2 cellular contexts compared by ENCODE assay signal in the genomic region with DNA sequence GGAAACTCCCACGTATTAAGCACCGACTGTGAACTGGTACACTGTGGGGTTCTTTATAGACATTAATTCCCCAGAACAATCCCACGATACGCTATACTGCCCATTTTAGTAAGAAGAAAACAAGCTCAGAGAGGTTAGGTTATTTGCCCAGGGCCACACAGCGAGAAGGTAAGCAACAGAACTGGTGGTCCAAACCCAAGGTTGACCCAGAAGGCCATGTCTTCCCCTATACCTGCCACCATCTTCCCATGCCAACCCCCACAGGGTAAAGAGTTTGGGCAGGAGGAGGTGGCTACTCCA.
TF ChIP-seq lines count a peak whose summit lies in the region.

No MANE protein-coding gene starts in this region.

TF ChIP-seq in HepG2, 621 proteins besides CTCF, POLR2A, EP300 and RAD21 (continued from another document):
- no peak for TF ChIP-seq ZUFSP (CRISPR knock-in tag; IDR thresholded peaks at IDR 0.05; ENCODE audit: borderline replicate concordance)
- no peak for TF ChIP-seq PHF20 (CRISPR knock-in tag; IDR thresholded peaks at IDR 0.05)
- no peak for TF ChIP-seq ZBTB25 (CRISPR knock-in tag; IDR thresholded peaks at IDR 0.05)
TF ChIP-seq in HepG2: peak in this region for 2.

TF ChIP-seq in neural cell, 6 proteins besides CTCF, POLR2A, EP300 and RAD21 (continued from another document):
- no peak for TF ChIP-seq REST (IDR thresholded peaks at IDR 0.05; ENCODE audit: borderline replicate concordance)
- TF ChIP-seq SMC3 (conservative IDR thresholded peaks at IDR 0.05; ENCODE audit: poor library complexity), result no peak
- TF ChIP-seq EZH2 (IDR thresholded peaks at IDR 0.05; ENCODE audit: borderline replicate concordance, insufficient read depth, low read length, poor library complexity, severe bottlenecking), result no peak
